Comparison of ENCODE assay signal across 21 cellular contexts in the genomic region with DNA sequence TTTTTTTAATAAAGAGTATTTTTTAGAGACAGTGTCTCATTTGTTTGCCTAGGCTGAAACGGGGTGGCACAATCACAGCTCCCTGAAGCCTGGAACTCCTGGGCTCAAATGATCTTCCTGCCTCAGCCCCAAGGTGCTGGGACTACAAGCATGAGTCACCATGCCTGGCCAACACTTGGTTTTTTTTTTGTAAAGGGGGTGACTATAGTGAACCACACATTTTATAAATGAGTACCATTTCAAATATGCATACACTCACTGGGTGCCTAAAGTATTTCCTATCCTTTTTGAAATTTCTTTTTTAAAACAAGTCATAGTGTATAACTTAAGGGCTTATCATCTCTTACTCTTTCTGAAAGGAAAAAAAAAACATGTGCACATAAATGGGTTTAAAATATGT.
DNase-seq lines count a peak whose midpoint lies in the region; ATAC-seq, FAIRE-seq and TF ChIP-seq lines count a peak whose summit lies in the region.
"Had no signal": no experiment of that assay in that cellular context is flagged by ENCODE, and none has a peak within 500 bp of the region (broad histone marks: within the 10 kb centered on the region; RNA-seq: fewer than 3 reads in every experiment).

No MANE protein-coding gene starts in this region.

- H2AK5ac ChIP-seq in IMR-90 (ENCODE audit: low read depth, low read length) = no peak overlapping the region

- DNase-seq in ELR (ENCODE audit: low read depth) = peak; percentile 39
- DNase-seq in IMR-90 = peak; percentile 0
- DNase-seq in adipocyte (ENCODE audit: low read depth) = peak; percentile 1
- DNase-seq in osteoblast (ENCODE audit: insufficient read length, low spot score, missing footprints) = peak; percentile 4
- DNase-seq in NCI-H2196 treated with DMSO at 0.1 percent for 48 hours (lab: John Stamatoyannopoulos, UW; ENCODE audit: unreplicated experiment) = no peak
- DNase-seq in NCI-H2227 (lab: John Stamatoyannopoulos, UW; ENCODE audit: unreplicated experiment) = no peak
- no peak for DNase-seq in HepG2 (ENCODE audit: low spot score)
- DNase-seq: ACHN; BE2C; CD4-positive, alpha-beta memory T cell; DND-41; MV-4-11; NCI-H1417 treated with DMSO at 0.1 percent for 48 hours; NCI-H1930; NCI-H82; PC-3; Right ventricle myocardium superior; T-helper 1 cell had no signal

- no peaks in the 10 kb centered on the region for H3K9me3 ChIP-seq in IMR-90 (ENCODE audit: control insufficient read depth, insufficient read depth, low read length)
- H3K9me3 ChIP-seq in adipocyte (ENCODE audit: control insufficient read depth, low read length) = no peaks in the 10 kb centered on the region
- peaks cover 2% of the 10 kb centered on the region for H3K9me3 ChIP-seq in osteoblast (ENCODE audit: low read depth, low read length)
- no peaks in the 10 kb centered on the region for H3K9me3 ChIP-seq in HepG2 (ENCODE audit: low read length)
- H3K9me3 ChIP-seq: BE2C had no signal

- in situ Hi-C loops in IMR-90 (cut with MboI; ENCODE audit: low sequenced_read_pairs) = no loop called here
- in situ Hi-C loops in HepG2 (cut with HindIII; ENCODE audit: extremely low pct_ligation_motif_present, low pct_unique_long_range_greater_than_20kb) = no loop called here

- no peak overlapping the region for H4K5ac ChIP-seq in IMR-90 (ENCODE audit: low read depth, low read length)

- WGBS in IMR-90 (ENCODE audit: extremely low coverage in 2 of 2, insufficient read length in 1 of 2), 2 experiments = no CpG with 5 or more reads among the region's 1 CpG
- WGBS in HepG2 (ENCODE audit: low lambda C conversion rate) = 0% methylated on average over 1 of the region's 1 CpG

- CTCF ChIA-PET in IMR-90 (lab: Yijun Ruan, JAX) = no interaction called here
- CTCF ChIA-PET in HepG2 (lab: Yijun Ruan, JAX; ENCODE audit: low intra/inter-chr PET ratio, low total read pairs) = no interaction called here

- no peak overlapping the region for H4K91ac ChIP-seq in IMR-90 (ENCODE audit: insufficient read depth, low read depth, low read length)

- H3K27me3 ChIP-seq in IMR-90 (ENCODE audit: control insufficient read depth, insufficient read depth, low read length) = no peaks in the 10 kb centered on the region
- H3K27me3 ChIP-seq in adipocyte (replicated peaks; ENCODE audit: control insufficient read depth, insufficient read depth, low read length) = no peaks in the 10 kb centered on the region
- H3K27me3 ChIP-seq in osteoblast (ENCODE audit: insufficient read depth, low read length) = no peaks in the 10 kb centered on the region
- H3K27me3 ChIP-seq in HepG2 (ENCODE audit: control insufficient read depth in 1 of 2, insufficient read depth in 2 of 2, low read length in 2 of 2) = no peaks in the 10 kb centered on the region
- H3K27me3 ChIP-seq: BE2C had no signal

- H3K4me3 ChIP-seq in IMR-90 (ENCODE audit: insufficient read depth, low read depth, low read length) (no peak overlapping the region), adipocyte (ENCODE audit: low read length) (no peak overlapping the region), osteoblast (ENCODE audit: insufficient read depth, low read length) (no peak overlapping the region), HepG2 (replicated peaks in 1 of 3; ENCODE audit: insufficient read depth in 1 of 3, low read depth in 2 of 3, low read length in 3 of 3) (no peak overlapping the region)
- H3K4me3 ChIP-seq: SK-N-MC had no signal

- H2AFZ ChIP-seq in IMR-90 (replicated peaks; ENCODE audit: low read length, poor library complexity) = no peak overlapping the region
- H2AFZ ChIP-seq in osteoblast (ENCODE audit: low read length) = no peak overlapping the region
- H2AFZ ChIP-seq in HepG2 (ENCODE audit: low read length) = no peak overlapping the region

- no peak for TF ChIP-seq RAD21 in IMR-90 (IDR thresholded peaks at IDR 0.05; ENCODE audit: low read length)
- no peak for TF ChIP-seq RAD21 in HepG2 (CRISPR knock-in tag; IDR thresholded peaks at IDR 0.05)

- H3K4ac ChIP-seq in IMR-90 (ENCODE audit: low read depth, low read length) = no peak overlapping the region

- H3K27ac ChIP-seq in IMR-90 (ENCODE audit: insufficient read depth, low read length) (no peak overlapping the region), osteoblast (ENCODE audit: low read depth, low read length) (no peak overlapping the region), HepG2 (ENCODE audit: extremely low read length, insufficient read depth, low read length) (no peak overlapping the region)
- H3K27ac ChIP-seq: SK-N-MC had no signal

- no peak for FAIRE-seq in HepG2 (lab: Jason Lieb, UNC)
- FAIRE-seq: D721Med, HTR-8/SVneo had no signal

- no peak overlapping the region for H2BK15ac ChIP-seq in IMR-90 (ENCODE audit: low read depth, low read length)

- BruUV-seq in IMR-90 (replicated peaks; lab: Mats Ljungman, UMichigan) = no TSS peak
- no TSS peak for BruUV-seq in HepG2 (replicated peaks; lab: Mats Ljungman, UMichigan)

- ATAC-seq in IMR-90 (ENCODE audit: low read depth) (no peak), HepG2 (no peak)
- ATAC-seq: PC-3 had no signal

- no peak overlapping the region for H2BK20ac ChIP-seq in IMR-90 (ENCODE audit: low read depth, low read length)

- H2BK5ac ChIP-seq in IMR-90 (ENCODE audit: low read depth, low read length, poor library complexity, severe bottlenecking) = no peak overlapping the region

- H3K36me3 ChIP-seq in IMR-90 (ENCODE audit: control insufficient read depth, insufficient read depth, low read length) (no peaks in the 10 kb centered on the region), adipocyte (ENCODE audit: control insufficient read depth, insufficient read depth, low read length, severe bottlenecking) (no peaks in the 10 kb centered on the region), osteoblast (ENCODE audit: insufficient read depth, low read length) (no peaks in the 10 kb centered on the region), HepG2 (replicated peaks in 1 of 2; ENCODE audit: control insufficient read depth in 1 of 2, insufficient read depth in 2 of 2, low read length in 2 of 2) (no peaks in the 10 kb centered on the region)
- H3K36me3 ChIP-seq: BE2C had no signal

- no peak overlapping the region for H3K18ac ChIP-seq in IMR-90 (ENCODE audit: low read depth, low read length)

- H3K23ac ChIP-seq in IMR-90 (ENCODE audit: low read depth, low read length) = no peak overlapping the region

- TF ChIP-seq POLR2A in IMR-90 (IDR thresholded peaks at IDR 0.05; ENCODE audit: low read depth, low read length) = no peak
- no peak for TF ChIP-seq POLR2A in HepG2 (IDR thresholded peaks at IDR 0.05; ENCODE audit: insufficient read depth in 1 of 2, low read depth in 2 of 2, low read length in 2 of 2)

- no peak overlapping the region for H2AK9ac ChIP-seq in IMR-90 (replicated peaks; ENCODE audit: low read depth, low read length, poor library complexity)

- no peak overlapping the region for H4K8ac ChIP-seq in IMR-90 (ENCODE audit: low read depth in 2 of 2, low read length in 2 of 2)

- dilution Hi-C loops in IMR-90 (cut with HindIII; ENCODE audit: low sequenced_read_pairs, unreplicated experiment) = no loop called here

- no peaks in the 10 kb centered on the region for H3K9me1 ChIP-seq in IMR-90 (ENCODE audit: insufficient read depth, low read length)

- H3K9ac ChIP-seq in IMR-90 (ENCODE audit: low read depth, low read length) = no peak overlapping the region
- no peak overlapping the region for H3K9ac ChIP-seq in adipocyte (ENCODE audit: low read length)
- no peak overlapping the region for H3K9ac ChIP-seq in HepG2 (ENCODE audit: insufficient read depth, low read depth, low read length)

- H4K20me1 ChIP-seq in IMR-90 (ENCODE audit: insufficient read depth, low read length) (no peaks in the 10 kb centered on the region), osteoblast (ENCODE audit: insufficient read depth, low read length) (no peaks in the 10 kb centered on the region), HepG2 (ENCODE audit: insufficient read depth, low read length) (no peaks in the 10 kb centered on the region)

- TF ChIP-seq CTCF in IMR-90 (conservative IDR thresholded peaks at IDR 0.05; ENCODE audit: low read depth, low read length) (no peak), osteoblast (IDR thresholded peaks at IDR 0.05; ENCODE audit: extremely low read depth, low read depth, low read length) (no peak), HepG2 (CRISPR knock-in tag; IDR thresholded peaks at IDR 0.05) (no peak)

- no peaks in the 10 kb centered on the region for H3K79me1 ChIP-seq in IMR-90 (ENCODE audit: low read depth in 1 of 2, low read length in 2 of 2)

- H3K79me2 ChIP-seq in osteoblast (ENCODE audit: insufficient read depth, low read length) = no peaks in the 10 kb centered on the region
- no peaks in the 10 kb centered on the region for H3K79me2 ChIP-seq in HepG2 (ENCODE audit: insufficient read depth, low read length)

- no peaks in the 10 kb centered on the region for H3K4me1 ChIP-seq in IMR-90 (ENCODE audit: control insufficient read depth, insufficient read depth, low read length)
- H3K4me1 ChIP-seq in adipocyte (ENCODE audit: control insufficient read depth, insufficient read depth, low read length) = no peaks in the 10 kb centered on the region
- no peaks in the 10 kb centered on the region for H3K4me1 ChIP-seq in osteoblast (ENCODE audit: insufficient read depth, low read length)
- no peaks in the 10 kb centered on the region for H3K4me1 ChIP-seq in HepG2 (ENCODE audit: insufficient read depth, low read length)
- H3K4me1 ChIP-seq: BE2C had no signal

- no peak overlapping the region for H3K14ac ChIP-seq in IMR-90 (replicated peaks; ENCODE audit: low read depth, low read length)

- H3K4me2 ChIP-seq in IMR-90 (ENCODE audit: low read depth, low read length) = no peak overlapping the region
- no peak overlapping the region for H3K4me2 ChIP-seq in osteoblast (ENCODE audit: insufficient read depth, low read length)
- no peak overlapping the region for H3K4me2 ChIP-seq in HepG2 (ENCODE audit: low read depth, low read length)

- intact Hi-C loops in IMR-90 (cut with micrococcal nuclease) (no loop called here), HepG2 (cut with micrococcal nuclease; ENCODE audit: unreplicated experiment) (no loop called here)

- H2BK120ac ChIP-seq in IMR-90 (ENCODE audit: low read depth, low read length) = no peak overlapping the region

- POLR2A ChIA-PET in IMR-90 (lab: Charles Lee; ENCODE audit: unreplicated experiment) (no interaction called here), HepG2 (lab: Yijun Ruan, JAX) (no interaction called here)

- H3K56ac ChIP-seq in IMR-90 (ENCODE audit: extremely low read depth, insufficient read depth, low read length) = no peak overlapping the region

- TF ChIP-seq EP300 in HepG2 (IDR thresholded peaks at IDR 0.05; ENCODE audit: low read depth in 2 of 2, low read length in 2 of 2) = no peak
- no peak for TF ChIP-seq EP300 in HepG2 (CRISPR knock-in tag; IDR thresholded peaks at IDR 0.05; ENCODE audit: borderline replicate concordance)

TF ChIP-seq in IMR-90, 13 proteins besides CTCF, POLR2A, EP300 and RAD21 (continues in another document):
- TF ChIP-seq RFX5 (IDR thresholded peaks at IDR 0.05; ENCODE audit: low read depth, low read length) = no peak
- no peak for TF ChIP-seq MAZ (IDR thresholded peaks at IDR 0.05; ENCODE audit: borderline replicate concordance, low read depth, low read length)
- TF ChIP-seq MAFK (IDR thresholded peaks at IDR 0.05; ENCODE audit: low read depth, low read length) = no peak

TF ChIP-seq in HepG2, 621 proteins besides CTCF, POLR2A, EP300 and RAD21 (continues in another document):
- TF ChIP-seq, protein P1, sequence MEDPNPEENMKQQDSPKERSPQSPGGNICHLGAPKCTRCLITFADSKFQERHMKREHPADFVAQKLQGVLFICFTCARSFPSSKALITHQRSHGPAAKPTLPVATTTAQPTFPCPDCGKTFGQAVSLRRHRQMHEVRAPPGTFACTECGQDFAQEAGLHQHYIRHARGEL (CRISPR knock-in tag; IDR thresholded peaks at IDR 0.05) = no peak

Comparison
In these comparisons a context has a peak if more than half of its experiments do, and no peak if none do; other contexts are left out.
1. DNase-seq: peak in ELR (single experiment), IMR-90 (single experiment), adipocyte (single experiment) and osteoblast (single experiment); none in NCI-H2196 treated with DMSO at 0.1 percent for 48 hours (single experiment), NCI-H2227 (single experiment) and HepG2 (single experiment).